In the genomic region with DNA sequence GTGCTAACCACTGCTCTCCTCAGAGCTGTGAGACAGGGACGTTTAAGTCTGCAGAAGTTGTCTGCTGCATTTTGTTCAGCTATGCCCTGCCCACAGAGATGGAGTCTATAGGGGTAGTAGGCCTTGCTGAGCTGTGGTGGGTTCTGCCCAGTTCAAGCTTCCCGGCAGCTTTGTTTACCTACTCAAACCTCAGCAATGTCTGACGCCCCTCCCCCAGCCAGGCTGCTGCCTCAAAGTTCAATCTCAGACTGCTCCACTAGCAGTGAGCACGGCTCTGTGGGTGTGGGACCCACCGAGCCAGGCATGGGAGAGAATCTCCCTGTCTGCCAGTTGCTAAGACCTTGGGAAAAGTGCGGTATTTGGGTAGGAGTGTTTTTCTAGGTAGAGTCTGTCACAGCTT, we compare ENCODE assay signal across 4 cellular contexts.
"Had no signal": no experiment of that assay in that cellular context is flagged by ENCODE, and none has a peak within 500 bp of the region (broad histone marks: within the 10 kb centered on the region; RNA-seq: fewer than 3 reads in every experiment).

No MANE protein-coding gene starts in this region.

- H3K4me3 Mint-ChIP-seq: GM23338, H9, IgD-negative memory B cell had no signal

- H3K27ac Mint-ChIP-seq: IgD-negative memory B cell had no signal

- DNase-seq: H9, HCEC 1CT had no signal

- ATAC-seq: GM23338 had no signal

- H3K4me1 Mint-ChIP-seq: IgD-negative memory B cell had no signal

- H3K4me3 ChIP-seq: GM23338 had no signal
